2 cellular contexts compared by ENCODE assay signal in genomic region chr19:18167975-18168645, GRCh38.
TF ChIP-seq lines count a peak whose summit lies in the region.

No MANE protein-coding gene starts in this region.

TF ChIP-seq in H1, 55 proteins besides CTCF, POLR2A, EP300 and RAD21:
- no peak for TF ChIP-seq BCL11A (IDR thresholded peaks at IDR 0.05; ENCODE audit: low read depth in 2 of 2, low read length in 2 of 2)
- TF ChIP-seq CEBPB (IDR thresholded peaks at IDR 0.05; ENCODE audit: low read depth, low read length): no peak
- 0 out of 4 replicates have a peak, but pooled peaks of 1 of the 2 experiments have one; percentile 44 for TF ChIP-seq SIN3A (conservative IDR thresholded peaks at IDR 0.05 in 1 of 2, IDR thresholded peaks at IDR 0.05 in 1 of 2; ENCODE audit: low read depth in 1 of 2, low read length in 2 of 2)
- no peak for TF ChIP-seq EGR1 (IDR thresholded peaks at IDR 0.05; ENCODE audit: borderline replicate concordance, low read depth, low read length)
- no peak for TF ChIP-seq EZH2 (IDR thresholded peaks at IDR 0.05; ENCODE audit: low read depth, low read length, severe bottlenecking)
- no peak for TF ChIP-seq YY1 (IDR thresholded peaks at IDR 0.05; ENCODE audit: low read depth, low read length)
- TF ChIP-seq BACH1 (IDR thresholded peaks at IDR 0.05; ENCODE audit: low read length): 0 out of 2 replicates have a peak, but pooled peaks have one; percentile 12
- no peak for TF ChIP-seq SAP30 (IDR thresholded peaks at IDR 0.05; ENCODE audit: insufficient read depth, insufficient replicate concordance, low read length)
- TF ChIP-seq NANOG (IDR thresholded peaks at IDR 0.05; ENCODE audit: insufficient read depth, low read depth, low read length, poor library complexity, severe bottlenecking): no peak
- TF ChIP-seq FOSL1 (IDR thresholded peaks at IDR 0.05; ENCODE audit: insufficient read depth, low read depth, low read length): no peak

TF ChIP-seq in neural cell, 6 proteins besides CTCF, POLR2A, EP300 and RAD21:
- TF ChIP-seq SMC3 (conservative IDR thresholded peaks at IDR 0.05; ENCODE audit: poor library complexity): peak; percentile 66
- TF ChIP-seq POLR2AphosphoS5 (IDR thresholded peaks at IDR 0.05): no peak
